Comparison of ENCODE assay signal across 1 cellular context in the genomic region with DNA sequence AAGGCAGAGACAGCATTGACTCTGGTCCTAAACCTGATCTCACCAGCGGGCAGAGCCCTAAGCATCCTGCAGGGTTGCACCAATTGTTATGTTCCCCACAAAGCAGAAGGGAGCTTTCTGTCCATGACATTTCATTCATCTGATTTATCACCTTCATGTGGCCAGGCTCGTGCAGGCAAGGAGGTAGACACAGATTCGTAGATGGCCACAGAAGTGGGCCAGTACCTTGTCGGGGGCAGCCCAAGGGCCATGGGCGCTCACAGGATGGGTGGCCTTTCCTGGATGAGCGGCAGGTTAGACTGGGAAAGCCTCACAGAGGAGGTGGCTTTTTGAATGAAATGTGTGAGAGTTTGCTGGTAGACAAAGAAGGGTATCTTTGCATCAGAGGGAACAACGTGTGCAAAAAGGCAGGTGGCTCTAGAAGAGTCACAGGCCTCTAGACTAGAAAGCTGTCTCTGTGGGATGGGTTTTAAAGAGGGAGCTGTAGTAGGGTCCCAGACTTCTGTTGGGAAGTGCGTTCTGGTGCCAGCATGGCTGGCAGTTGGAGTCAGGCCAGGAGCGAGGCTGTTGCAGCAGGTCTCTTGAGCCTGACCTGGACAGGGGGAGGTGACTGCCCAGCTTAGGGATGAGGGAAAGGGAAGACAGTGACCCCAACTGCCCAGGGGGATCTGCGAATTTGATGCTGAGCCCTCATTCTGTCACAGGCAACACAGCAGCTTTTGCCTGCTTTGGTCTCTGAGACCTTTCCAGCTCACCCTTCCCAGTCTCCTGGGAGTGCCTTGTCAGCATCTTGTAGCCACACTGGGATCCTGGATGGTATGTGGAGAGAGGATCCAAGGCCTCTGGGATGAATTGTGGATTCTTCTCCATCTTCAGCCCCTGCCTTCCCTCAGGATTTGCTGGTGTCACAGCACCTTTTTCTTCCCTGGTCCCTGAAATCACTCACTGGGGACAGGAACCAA.
TF ChIP-seq lines count a peak whose summit lies in the region.

No MANE protein-coding gene starts in this region.

TF ChIP-seq in neural cell, 6 proteins besides CTCF, POLR2A, EP300 and RAD21 (continued from another document):
- TF ChIP-seq TAF1 (IDR thresholded peaks at IDR 0.05; ENCODE audit: low read depth), result no peak
TF ChIP-seq in neural cell: peak in this region for 0.
